ENCODE assay signal across 1 cellular context in the genomic region with DNA sequence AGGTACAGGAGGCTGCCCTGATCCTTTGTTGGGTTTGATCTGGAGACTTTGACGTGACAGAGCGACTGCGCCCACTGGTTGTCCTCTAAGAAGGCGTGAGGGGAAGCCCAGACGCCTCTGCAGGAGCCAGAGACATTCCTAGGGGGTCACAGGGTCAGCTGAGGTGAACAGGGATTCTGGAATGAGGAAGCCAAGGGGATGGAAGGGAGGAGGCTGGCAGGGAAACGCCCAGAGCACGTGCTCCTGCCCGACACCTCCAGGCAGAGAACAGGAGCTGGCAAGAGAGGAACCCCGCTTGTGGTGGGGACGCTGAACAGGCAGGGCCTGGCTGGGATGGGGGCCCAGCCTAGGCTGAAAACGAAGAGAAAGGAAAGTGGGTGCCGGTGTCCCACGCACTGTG.
TF ChIP-seq lines count a peak whose summit lies in the region.

No MANE protein-coding gene starts in this region.

TF ChIP-seq in IMR-90, 13 proteins besides CTCF, POLR2A, EP300 and RAD21 (continued from another document):
- TF ChIP-seq, protein P1, sequence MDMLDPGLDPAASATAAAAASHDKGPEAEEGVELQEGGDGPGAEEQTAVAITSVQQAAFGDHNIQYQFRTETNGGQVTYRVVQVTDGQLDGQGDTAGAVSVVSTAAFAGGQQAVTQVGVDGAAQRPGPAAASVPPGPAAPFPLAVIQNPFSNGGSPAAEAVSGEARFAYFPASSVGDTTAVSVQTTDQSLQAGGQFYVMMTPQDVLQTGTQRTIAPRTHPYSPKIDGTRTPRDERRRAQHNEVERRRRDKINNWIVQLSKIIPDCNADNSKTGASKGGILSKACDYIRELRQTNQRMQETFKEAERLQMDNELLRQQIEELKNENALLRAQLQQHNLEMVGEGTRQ (IDR thresholded peaks at IDR 0.05; ENCODE audit: low read depth, low read length): no peak
